ENCODE assay signal across 1 cellular context in the genomic region with DNA sequence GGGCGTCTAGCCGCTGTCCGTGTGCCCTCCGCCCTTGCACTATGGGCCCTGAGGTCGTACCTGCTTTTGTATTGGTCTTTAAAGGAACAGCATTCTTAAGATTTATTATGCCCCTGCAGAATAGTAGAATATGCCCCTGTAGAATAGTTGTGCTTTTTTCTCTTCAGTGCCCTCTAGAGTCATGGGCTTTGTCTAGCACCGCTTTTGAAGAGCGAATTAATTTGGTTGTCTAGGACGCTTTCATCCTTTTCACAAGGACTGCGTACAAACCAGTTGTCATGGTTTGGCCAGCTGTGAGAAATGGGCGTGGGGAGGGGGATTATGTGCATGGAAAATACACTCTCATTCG.
TF ChIP-seq lines count a peak whose summit lies in the region.

No MANE protein-coding gene starts in this region.

TF ChIP-seq in HepG2, 621 proteins besides CTCF, POLR2A, EP300 and RAD21 (continued from another document and continues in another):
- TF ChIP-seq ATF6 (CRISPR knock-in tag; conservative IDR thresholded peaks at IDR 0.05) (0 out of 2 replicates have a peak, but pooled peaks have one; percentile 17), ZMAT3 (CRISPR knock-in tag; conservative IDR thresholded peaks at IDR 0.05) (no peak), ZBTB20 (CRISPR knock-in tag; IDR thresholded peaks at IDR 0.05; ENCODE audit: borderline replicate concordance, low read depth) (no peak), PCBP1 (IDR thresholded peaks at IDR 0.05; ENCODE audit: borderline replicate concordance, low read depth, low read length) (no peak), SRSF4 (IDR thresholded peaks at IDR 0.05; ENCODE audit: low read depth, low read length, poor library complexity, severe bottlenecking) (no peak), SAP130 (CRISPR knock-in tag; IDR thresholded peaks at IDR 0.05; ENCODE audit: low read depth) (peak; percentile 58), RBM22 (optimal IDR thresholded peaks at IDR 0.05; ENCODE audit: low read length) (no peak), NFATC3 (CRISPR knock-in tag; IDR thresholded peaks at IDR 0.05) (no peak), ZFP36L1 (CRISPR knock-in tag; IDR thresholded peaks at IDR 0.05) (0 out of 2 replicates have a peak, but pooled peaks have one; percentile 6), CBX1 (IDR thresholded peaks at IDR 0.05; ENCODE audit: low read depth) (no peak), ETV6 (CRISPR knock-in tag; conservative IDR thresholded peaks at IDR 0.05) (no peak), ZNF331 (CRISPR knock-in tag; IDR thresholded peaks at IDR 0.05) (0 out of 2 replicates have a peak, but pooled peaks have one; percentile 15), ZNF781 (CRISPR knock-in tag; IDR thresholded peaks at IDR 0.05; ENCODE audit: borderline replicate concordance, not compliant biosample characterization) (peak; percentile 35), FOXP4 (CRISPR knock-in tag; IDR thresholded peaks at IDR 0.05) (no peak), ERF (CRISPR knock-in tag; IDR thresholded peaks at IDR 0.05) (no peak), STAT6 (CRISPR knock-in tag; IDR thresholded peaks at IDR 0.05; ENCODE audit: borderline replicate concordance) (no peak), TAF15 (IDR thresholded peaks at IDR 0.05; ENCODE audit: low read depth, low read length, poor library complexity, severe bottlenecking) (no peak), NCOR1 (IDR thresholded peaks at IDR 0.05; ENCODE audit: borderline replicate concordance, low read length) (no peak), ZNF652 (CRISPR knock-in tag; IDR thresholded peaks at IDR 0.05; ENCODE audit: borderline replicate concordance, low read depth) (no peak; the same call in 1 of the 2 replicates), RFXAP (CRISPR knock-in tag; IDR thresholded peaks at IDR 0.05; ENCODE audit: borderline replicate concordance) (no peak), ZNF256 (CRISPR knock-in tag; conservative IDR thresholded peaks at IDR 0.05) (no peak), ZFP36 (IDR thresholded peaks at IDR 0.05; ENCODE audit: borderline replicate concordance, low read depth, low read length, partially characterized antibody) (no peak), ZNF766 (CRISPR knock-in tag; IDR thresholded peaks at IDR 0.05; ENCODE audit: borderline replicate concordance) (no peak)
- TF ChIP-seq, protein P1, sequence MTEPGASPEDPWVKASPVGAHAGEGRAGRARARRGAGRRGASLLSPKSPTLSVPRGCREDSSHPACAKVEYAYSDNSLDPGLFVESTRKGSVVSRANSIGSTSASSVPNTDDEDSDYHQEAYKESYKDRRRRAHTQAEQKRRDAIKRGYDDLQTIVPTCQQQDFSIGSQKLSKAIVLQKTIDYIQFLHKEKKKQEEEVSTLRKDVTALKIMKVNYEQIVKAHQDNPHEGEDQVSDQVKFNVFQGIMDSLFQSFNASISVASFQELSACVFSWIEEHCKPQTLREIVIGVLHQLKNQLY (CRISPR knock-in tag; IDR thresholded peaks at IDR 0.05): no peak
- TF ChIP-seq, protein P2, sequence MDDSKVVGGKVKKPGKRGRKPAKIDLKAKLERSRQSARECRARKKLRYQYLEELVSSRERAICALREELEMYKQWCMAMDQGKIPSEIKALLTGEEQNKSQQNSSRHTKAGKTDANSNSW (CRISPR knock-in tag; IDR thresholded peaks at IDR 0.05; ENCODE audit: borderline replicate concordance): no peak
- TF ChIP-seq, protein P3, sequence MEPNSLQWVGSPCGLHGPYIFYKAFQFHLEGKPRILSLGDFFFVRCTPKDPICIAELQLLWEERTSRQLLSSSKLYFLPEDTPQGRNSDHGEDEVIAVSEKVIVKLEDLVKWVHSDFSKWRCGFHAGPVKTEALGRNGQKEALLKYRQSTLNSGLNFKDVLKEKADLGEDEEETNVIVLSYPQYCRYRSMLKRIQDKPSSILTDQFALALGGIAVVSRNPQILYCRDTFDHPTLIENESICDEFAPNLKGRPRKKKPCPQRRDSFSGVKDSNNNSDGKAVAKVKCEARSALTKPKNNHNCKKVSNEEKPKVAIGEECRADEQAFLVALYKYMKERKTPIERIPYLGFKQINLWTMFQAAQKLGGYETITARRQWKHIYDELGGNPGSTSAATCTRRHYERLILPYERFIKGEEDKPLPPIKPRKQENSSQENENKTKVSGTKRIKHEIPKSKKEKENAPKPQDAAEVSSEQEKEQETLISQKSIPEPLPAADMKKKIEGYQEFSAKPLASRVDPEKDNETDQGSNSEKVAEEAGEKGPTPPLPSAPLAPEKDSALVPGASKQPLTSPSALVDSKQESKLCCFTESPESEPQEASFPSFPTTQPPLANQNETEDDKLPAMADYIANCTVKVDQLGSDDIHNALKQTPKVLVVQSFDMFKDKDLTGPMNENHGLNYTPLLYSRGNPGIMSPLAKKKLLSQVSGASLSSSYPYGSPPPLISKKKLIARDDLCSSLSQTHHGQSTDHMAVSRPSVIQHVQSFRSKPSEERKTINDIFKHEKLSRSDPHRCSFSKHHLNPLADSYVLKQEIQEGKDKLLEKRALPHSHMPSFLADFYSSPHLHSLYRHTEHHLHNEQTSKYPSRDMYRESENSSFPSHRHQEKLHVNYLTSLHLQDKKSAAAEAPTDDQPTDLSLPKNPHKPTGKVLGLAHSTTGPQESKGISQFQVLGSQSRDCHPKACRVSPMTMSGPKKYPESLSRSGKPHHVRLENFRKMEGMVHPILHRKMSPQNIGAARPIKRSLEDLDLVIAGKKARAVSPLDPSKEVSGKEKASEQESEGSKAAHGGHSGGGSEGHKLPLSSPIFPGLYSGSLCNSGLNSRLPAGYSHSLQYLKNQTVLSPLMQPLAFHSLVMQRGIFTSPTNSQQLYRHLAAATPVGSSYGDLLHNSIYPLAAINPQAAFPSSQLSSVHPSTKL (CRISPR knock-in tag; IDR thresholded peaks at IDR 0.05): no peak
- TF ChIP-seq, protein P4, sequence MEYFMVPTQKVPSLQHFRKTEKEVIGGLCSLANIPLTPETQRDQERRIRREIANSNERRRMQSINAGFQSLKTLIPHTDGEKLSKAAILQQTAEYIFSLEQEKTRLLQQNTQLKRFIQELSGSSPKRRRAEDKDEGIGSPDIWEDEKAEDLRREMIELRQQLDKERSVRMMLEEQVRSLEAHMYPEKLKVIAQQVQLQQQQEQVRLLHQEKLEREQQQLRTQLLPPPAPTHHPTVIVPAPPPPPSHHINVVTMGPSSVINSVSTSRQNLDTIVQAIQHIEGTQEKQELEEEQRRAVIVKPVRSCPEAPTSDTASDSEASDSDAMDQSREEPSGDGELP (IDR thresholded peaks at IDR 0.05; ENCODE audit: borderline replicate concordance, low read depth): peak; percentile 77; the same call in 1 of the 2 replicates
- TF ChIP-seq, protein P5, sequence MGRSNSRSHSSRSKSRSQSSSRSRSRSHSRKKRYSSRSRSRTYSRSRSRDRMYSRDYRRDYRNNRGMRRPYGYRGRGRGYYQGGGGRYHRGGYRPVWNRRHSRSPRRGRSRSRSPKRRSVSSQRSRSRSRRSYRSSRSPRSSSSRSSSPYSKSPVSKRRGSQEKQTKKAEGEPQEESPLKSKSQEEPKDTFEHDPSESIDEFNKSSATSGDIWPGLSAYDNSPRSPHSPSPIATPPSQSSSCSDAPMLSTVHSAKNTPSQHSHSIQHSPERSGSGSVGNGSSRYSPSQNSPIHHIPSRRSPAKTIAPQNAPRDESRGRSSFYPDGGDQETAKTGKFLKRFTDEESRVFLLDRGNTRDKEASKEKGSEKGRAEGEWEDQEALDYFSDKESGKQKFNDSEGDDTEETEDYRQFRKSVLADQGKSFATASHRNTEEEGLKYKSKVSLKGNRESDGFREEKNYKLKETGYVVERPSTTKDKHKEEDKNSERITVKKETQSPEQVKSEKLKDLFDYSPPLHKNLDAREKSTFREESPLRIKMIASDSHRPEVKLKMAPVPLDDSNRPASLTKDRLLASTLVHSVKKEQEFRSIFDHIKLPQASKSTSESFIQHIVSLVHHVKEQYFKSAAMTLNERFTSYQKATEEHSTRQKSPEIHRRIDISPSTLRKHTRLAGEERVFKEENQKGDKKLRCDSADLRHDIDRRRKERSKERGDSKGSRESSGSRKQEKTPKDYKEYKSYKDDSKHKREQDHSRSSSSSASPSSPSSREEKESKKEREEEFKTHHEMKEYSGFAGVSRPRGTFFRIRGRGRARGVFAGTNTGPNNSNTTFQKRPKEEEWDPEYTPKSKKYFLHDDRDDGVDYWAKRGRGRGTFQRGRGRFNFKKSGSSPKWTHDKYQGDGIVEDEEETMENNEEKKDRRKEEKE (IDR thresholded peaks at IDR 0.05): no peak
- TF ChIP-seq, protein P6, sequence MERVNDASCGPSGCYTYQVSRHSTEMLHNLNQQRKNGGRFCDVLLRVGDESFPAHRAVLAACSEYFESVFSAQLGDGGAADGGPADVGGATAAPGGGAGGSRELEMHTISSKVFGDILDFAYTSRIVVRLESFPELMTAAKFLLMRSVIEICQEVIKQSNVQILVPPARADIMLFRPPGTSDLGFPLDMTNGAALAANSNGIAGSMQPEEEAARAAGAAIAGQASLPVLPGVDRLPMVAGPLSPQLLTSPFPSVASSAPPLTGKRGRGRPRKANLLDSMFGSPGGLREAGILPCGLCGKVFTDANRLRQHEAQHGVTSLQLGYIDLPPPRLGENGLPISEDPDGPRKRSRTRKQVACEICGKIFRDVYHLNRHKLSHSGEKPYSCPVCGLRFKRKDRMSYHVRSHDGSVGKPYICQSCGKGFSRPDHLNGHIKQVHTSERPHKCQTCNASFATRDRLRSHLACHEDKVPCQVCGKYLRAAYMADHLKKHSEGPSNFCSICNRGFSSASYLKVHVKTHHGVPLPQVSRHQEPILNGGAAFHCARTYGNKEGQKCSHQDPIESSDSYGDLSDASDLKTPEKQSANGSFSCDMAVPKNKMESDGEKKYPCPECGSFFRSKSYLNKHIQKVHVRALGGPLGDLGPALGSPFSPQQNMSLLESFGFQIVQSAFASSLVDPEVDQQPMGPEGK (CRISPR knock-in tag; IDR thresholded peaks at IDR 0.05): 0 out of 2 replicates have a peak, but pooled peaks have one; percentile 29
- TF ChIP-seq, protein P7, sequence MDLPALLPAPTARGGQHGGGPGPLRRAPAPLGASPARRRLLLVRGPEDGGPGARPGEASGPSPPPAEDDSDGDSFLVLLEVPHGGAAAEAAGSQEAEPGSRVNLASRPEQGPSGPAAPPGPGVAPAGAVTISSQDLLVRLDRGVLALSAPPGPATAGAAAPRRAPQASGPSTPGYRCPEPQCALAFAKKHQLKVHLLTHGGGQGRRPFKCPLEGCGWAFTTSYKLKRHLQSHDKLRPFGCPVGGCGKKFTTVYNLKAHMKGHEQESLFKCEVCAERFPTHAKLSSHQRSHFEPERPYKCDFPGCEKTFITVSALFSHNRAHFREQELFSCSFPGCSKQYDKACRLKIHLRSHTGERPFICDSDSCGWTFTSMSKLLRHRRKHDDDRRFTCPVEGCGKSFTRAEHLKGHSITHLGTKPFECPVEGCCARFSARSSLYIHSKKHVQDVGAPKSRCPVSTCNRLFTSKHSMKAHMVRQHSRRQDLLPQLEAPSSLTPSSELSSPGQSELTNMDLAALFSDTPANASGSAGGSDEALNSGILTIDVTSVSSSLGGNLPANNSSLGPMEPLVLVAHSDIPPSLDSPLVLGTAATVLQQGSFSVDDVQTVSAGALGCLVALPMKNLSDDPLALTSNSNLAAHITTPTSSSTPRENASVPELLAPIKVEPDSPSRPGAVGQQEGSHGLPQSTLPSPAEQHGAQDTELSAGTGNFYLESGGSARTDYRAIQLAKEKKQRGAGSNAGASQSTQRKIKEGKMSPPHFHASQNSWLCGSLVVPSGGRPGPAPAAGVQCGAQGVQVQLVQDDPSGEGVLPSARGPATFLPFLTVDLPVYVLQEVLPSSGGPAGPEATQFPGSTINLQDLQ (CRISPR knock-in tag; IDR thresholded peaks at IDR 0.05): peak; percentile 98
